In the genomic region with DNA sequence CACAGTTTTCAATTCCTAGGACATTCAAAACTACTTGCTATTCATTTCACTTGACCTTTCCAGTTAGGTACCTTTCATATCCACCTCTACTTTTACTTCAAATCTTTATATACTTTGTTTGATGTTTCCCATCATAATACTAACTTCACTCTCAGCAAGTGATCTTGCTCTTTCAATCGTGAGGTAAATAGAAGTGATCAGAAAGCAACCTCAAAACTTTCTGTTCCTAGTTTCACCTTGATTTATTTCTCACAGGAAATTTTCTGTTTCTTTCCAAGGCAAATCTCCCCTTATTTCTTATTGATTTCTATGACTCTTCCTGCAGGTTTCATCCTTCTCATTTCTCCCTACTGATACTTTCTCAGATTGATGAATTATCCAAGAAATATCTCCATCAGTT, we compare ENCODE assay signal across 23 cellular contexts.
"Had no signal": no experiment of that assay in that cellular context is flagged by ENCODE, and none has a peak within 500 bp of the region (broad histone marks: within the 10 kb centered on the region; RNA-seq: fewer than 3 reads in every experiment).

No MANE protein-coding gene starts in this region.

- H3K4me3 ChIP-seq: dorsolateral prefrontal cortex, heart left ventricle, pancreas, suprapubic skin, thyroid gland had no signal

- H3K27me3 ChIP-seq: dorsolateral prefrontal cortex, heart left ventricle, pancreas, suprapubic skin, thyroid gland had no signal

- FAIRE-seq: endometrium, frontal cortex, islet of Langerhans, pancreas, small intestine, urothelium cell line had no signal

- H3K27ac ChIP-seq: dorsolateral prefrontal cortex, heart left ventricle, pancreas, suprapubic skin, thyroid gland had no signal

- H3K4me1 Mint-ChIP-seq: naive B cell, nephron had no signal

- H3K4me3 Mint-ChIP-seq: naive B cell, nephron, type B pancreatic cell had no signal

- H3K27me3 Mint-ChIP-seq: naive B cell, progenitor cell of endocrine pancreas, type B pancreatic cell had no signal

- H3K4me1 ChIP-seq: heart left ventricle, pancreas, suprapubic skin, thyroid gland had no signal

- H3K36me3 ChIP-seq: heart left ventricle, pancreas, suprapubic skin, thyroid gland had no signal

- DNase-seq: dorsolateral prefrontal cortex; effector memory CD4-positive, alpha-beta T cell; heart left ventricle; hippocampal formation; kidney glomerular epithelial cell; mesendoderm; naive B cell; occipital lobe; pancreas; right cardiac atrium; small intestine; stimulated activated CD4-positive, alpha-beta T cell treated with anti-CD3 and anti-CD28 coated beads, Interleukin-12 subunit alpha, Interleukin-12 subunit beta, amount 100 ng/mL, for 4 hours; stimulated activated naive CD4-positive, alpha-beta T cell treated with Interleukin-2 at 50 U/mL for 16 hours; thyroid gland had no signal

- H3K9me3 ChIP-seq: pancreas, suprapubic skin, thyroid gland had no signal

- H3K27ac Mint-ChIP-seq: nephron, progenitor cell of endocrine pancreas, type B pancreatic cell had no signal

- ATAC-seq: esophagus mucosa, heart left ventricle, pancreas, right cardiac atrium had no signal
